In the genomic region with DNA sequence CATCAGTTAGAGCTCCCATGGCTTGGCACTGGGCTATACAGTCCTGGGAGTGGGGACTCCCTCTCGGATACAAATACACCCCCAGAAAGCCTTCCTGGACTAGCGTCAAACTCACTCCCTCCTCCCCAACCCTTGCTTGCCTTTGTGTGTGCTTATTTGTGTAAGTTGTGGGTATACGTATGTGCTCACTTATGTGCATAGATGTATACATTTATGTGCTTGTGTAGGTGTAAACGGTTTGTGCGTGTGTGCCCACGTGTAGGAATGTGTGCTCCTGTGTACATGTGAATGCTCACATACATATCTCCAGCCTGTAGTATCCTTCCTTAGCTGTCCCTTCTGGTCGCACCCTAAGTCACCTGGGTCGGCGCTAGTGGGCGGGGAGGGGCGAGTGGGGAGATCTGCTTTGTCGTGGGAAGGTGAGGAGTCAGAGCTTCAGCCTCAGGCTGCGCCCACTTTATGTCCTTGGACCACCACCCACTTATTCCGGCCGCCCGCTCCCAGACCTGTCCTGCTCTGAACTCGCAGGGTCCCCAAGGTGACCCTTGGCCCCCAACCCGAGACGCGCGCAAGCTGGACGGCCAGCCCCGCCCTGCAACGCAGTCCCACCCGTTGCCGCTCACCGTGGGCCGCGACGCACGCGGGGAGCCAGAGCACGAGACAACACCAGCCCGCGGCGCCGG, we compare ENCODE assay signal across 8 cellular contexts. TPM values are rescaled to one million over a fixed set of nuclear protein-coding genes. Genes with fewer than 3 reads are reported as not detected.
DNase-seq lines count a peak whose midpoint lies in the region; ATAC-seq and TF ChIP-seq lines count a peak whose summit lies in the region.

No MANE protein-coding gene starts in this region.

- H3K4me1 ChIP-seq in parathyroid adenoma: peaks cover 7% of the 10 kb centered on the region

- H3K4me3 ChIP-seq in fibroblast of mammary gland (ENCODE audit: control insufficient read depth, low read depth, low read length): peak overlapping the region; percentile 80
- peak overlapping the region; percentile 71 for H3K4me3 ChIP-seq in parathyroid adenoma (ENCODE audit: low read depth, low read length)

- peak overlapping the region; percentile 100 for H3K4me3 Mint-ChIP-seq in WTC11

- no peaks in the 10 kb centered on the region for H3K36me3 ChIP-seq in parathyroid adenoma (ENCODE audit: control insufficient read depth, insufficient read depth, low read length)

- peaks cover 25% of the 10 kb centered on the region for H3K4me1 Mint-ChIP-seq in WTC11

- peak overlapping the region; percentile 87 for H3K4me2 ChIP-seq in parathyroid adenoma (ENCODE audit: low read length)

- H3K9ac ChIP-seq in parathyroid adenoma: peak overlapping the region; percentile 40

- no peaks in the 10 kb centered on the region for H3K27me3 ChIP-seq in parathyroid adenoma (ENCODE audit: control insufficient read depth, insufficient read depth, low read length)

- H3K9me3 Mint-ChIP-seq in WTC11: no peaks in the 10 kb centered on the region

- POLR2A ChIA-PET in WTC11 (lab: Charles Lee): interaction anchor here (0.5 to 1.6 kb wide), 7 partner anchors 9 to 145 kb away, joined by 3 to 4 read pairs (median 3); a partner anchor contains a TSS

- no peak for TF ChIP-seq CTCF in WTC11 (IDR thresholded peaks at IDR 0.05)
- TF ChIP-seq CTCF in fibroblast of mammary gland (conservative IDR thresholded peaks at IDR 0.05; ENCODE audit: control insufficient read depth, insufficient read depth, low read depth, low read length): no peak
- TF ChIP-seq CTCF in parathyroid adenoma (IDR thresholded peaks at IDR 0.05): no peak

- peak; percentile 37 for DNase-seq in activated naive CD4-positive, alpha-beta T cell treated with Interleukin-2 at 50 U/mL for 16 hours
- no peak for DNase-seq in activated naive CD4-positive, alpha-beta T cell treated with anti-CD3 and anti-CD28 coated beads, Interleukin-2, amount 50 U/mL, for 16 hours
- DNase-seq in WTC11 (ENCODE audit: low spot score) (no peak), fibroblast of mammary gland (ENCODE audit: low read depth) (no peak), NCI-H2029 (lab: John Stamatoyannopoulos, UW) (no peak), left lobe of liver (ENCODE audit: low spot score) (no peak)

- H2AFZ ChIP-seq in parathyroid adenoma: peak overlapping the region; percentile 91

- peaks cover 4% of the 10 kb centered on the region; the same call in 1 of the 2 replicates for H3K36me3 Mint-ChIP-seq in WTC11

- no peaks in the 10 kb centered on the region for H3K9me3 ChIP-seq in parathyroid adenoma (ENCODE audit: control insufficient read depth, low read length)

- ATAC-seq in HG03280 (IDR thresholded peaks at IDR 0.05; ENCODE audit: unreplicated experiment) (peak; percentile 10), WTC11 (no peak), left lobe of liver (no peak)

- peaks cover 12% of the 10 kb centered on the region for H3K79me2 ChIP-seq in parathyroid adenoma

- H3K27me3 Mint-ChIP-seq in WTC11 (ENCODE audit: low read depth): no peaks in the 10 kb centered on the region; the same call in 1 of the 2 replicates

- H3K27ac Mint-ChIP-seq in WTC11: no peak overlapping the region

- H3K27ac ChIP-seq in parathyroid adenoma: no peak overlapping the region

- CTCF ChIA-PET in WTC11 (lab: Charles Lee): interaction anchor here (0.8 to 3.0 kb wide), 13 partner anchors 14 to 370 kb away, joined by 3 to 39 read pairs (median 4); a partner anchor contains a TSS

TF ChIP-seq in WTC11, 78 proteins besides CTCF, POLR2A, EP300 and RAD21:
- no peak for TF ChIP-seq GABPB1 (CRISPR knock-in tag; IDR thresholded peaks at IDR 0.05)

RNA-seq across cellular contexts. Expression of a gene that starts 0.4 kb away (rescaled TPM):
- total RNA-seq in WTC11 (2021) (11.4 to 12.9 TPM (median 12.2 TPM) in 3 replicates), left lobe of liver (24.4 TPM)

RNA-seq across cellular contexts. Expression of a gene that starts 1.5 kb away (rescaled TPM):
- 482 to 518 TPM (median 514 TPM) in 3 replicates for total RNA-seq in WTC11 (2021)
- total RNA-seq in left lobe of liver: 93.7 TPM

RNA-seq across cellular contexts. Expression of a gene that starts 18.6 kb away (rescaled TPM):
- total RNA-seq in WTC11 (2021) (46.5 to 47.9 TPM (median 46.7 TPM) in 3 replicates), left lobe of liver (6.0 TPM)

RNA-seq across cellular contexts. Expression of a gene that starts 30.2 kb away (rescaled TPM):
- 0.15 to 0.23 TPM (median 0.18 TPM) in 3 replicates for total RNA-seq in WTC11 (2021)
- not detected for total RNA-seq in left lobe of liver

RNA-seq across cellular contexts. Expression of a gene that starts 51.7 kb away (rescaled TPM):
- total RNA-seq in WTC11 (2021): 19.2 to 21.5 TPM (median 21.1 TPM) in 3 replicates
- total RNA-seq in left lobe of liver: 0.33 TPM
